11 cellular contexts compared by ENCODE assay signal in the genomic region with DNA sequence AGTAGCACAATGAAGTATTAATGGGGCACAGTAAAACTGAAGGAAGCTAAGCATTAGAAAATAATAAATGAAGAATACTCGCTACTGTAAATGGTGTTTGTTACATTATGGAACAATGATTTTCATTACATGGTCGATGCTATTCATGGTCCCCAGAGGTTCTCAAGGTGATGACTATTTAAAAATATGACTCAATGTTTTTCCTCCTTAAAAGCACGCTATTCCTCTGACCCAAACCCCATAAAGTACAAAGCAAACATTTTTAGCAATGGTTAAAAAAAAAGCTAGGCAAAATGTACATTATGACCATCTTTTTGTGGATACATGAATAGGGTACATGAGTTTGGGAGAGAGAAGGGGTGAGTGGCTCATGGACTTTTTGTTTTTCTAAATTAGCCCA. TPM values are rescaled to one million over a fixed set of nuclear protein-coding genes. Genes with fewer than 3 reads are reported as not detected.
"Had no signal": no experiment of that assay in that cellular context is flagged by ENCODE, and none has a peak within 500 bp of the region (broad histone marks: within the 10 kb centered on the region; RNA-seq: fewer than 3 reads in every experiment).

No MANE protein-coding gene starts in this region.

- ATAC-seq: HepG2, K562 had no signal

- H3K4me1 Mint-ChIP-seq: IgD-negative memory B cell had no signal

- H3K4me2 ChIP-seq: KMS-11 had no signal

- H3K9me3 Mint-ChIP-seq: IgD-negative memory B cell had no signal

- FAIRE-seq: HepG2, HTR-8/SVneo, K562 had no signal

- DNase-seq: IMR-90, KBM-7, KG1 had no signal

- H3K27me3 Mint-ChIP-seq: IgD-negative memory B cell had no signal

- H3K4me3 ChIP-seq: K562 had no signal

- H3K27ac ChIP-seq: HL-60, KMS-11 had no signal

- H3K4me3 Mint-ChIP-seq: IgD-negative memory B cell had no signal

- H3K9ac ChIP-seq: KMS-11 had no signal

- H3K27ac Mint-ChIP-seq: IgD-negative memory B cell had no signal

RNA-seq across cellular contexts. Expression of a gene that starts 55.1 kb away (rescaled TPM):
- total RNA-seq: HepG2, HT-29, HT1080, IMR-90, K562 had no signal
